Comparison of ENCODE assay signal across 9 cellular contexts in genomic region chr15:63915888-63916731, GRCh38.
A peak's percentile ranks its signal among the peaks of the same experiment; 100 is the strongest.
DNase-seq lines count a peak whose midpoint lies in the region; ATAC-seq and TF ChIP-seq lines count a peak whose summit lies in the region.
"Had no signal": no experiment of that assay in that cellular context is flagged by ENCODE, and none has a peak within 500 bp of the region (broad histone marks: within the 10 kb centered on the region; RNA-seq: fewer than 3 reads in every experiment).

No MANE protein-coding gene starts in this region.

- ATAC-seq in activated naive CD4-positive, alpha-beta T cell treated with anti-CD3 and anti-CD28 coated beads, Interleukin-2, amount 50 U/mL, for 72 hours: no peak
- no peak for ATAC-seq in HG02938 (IDR thresholded peaks at IDR 0.05; ENCODE audit: unreplicated experiment)

- H3K4me3 ChIP-seq in MG63: no peak overlapping the region
- H3K4me3 ChIP-seq: sigmoid colon had no signal

- peak overlapping the region; percentile 44 for H3K27ac ChIP-seq in cingulate gyrus (ENCODE audit: low read depth, low read length)
- H3K27ac ChIP-seq: sigmoid colon had no signal

- H3K9me3 ChIP-seq in MG63: no peaks in the 10 kb centered on the region
- H3K9me3 ChIP-seq: sigmoid colon had no signal

- no peak overlapping the region for H3K27ac Mint-ChIP-seq in CD14-positive monocyte
- peak overlapping the region; percentile 85 to 98 (median 96) for H3K27ac Mint-ChIP-seq in nephron
- no peak overlapping the region for H3K27ac Mint-ChIP-seq in activated naive CD4-positive, alpha-beta T cell treated with anti-CD3 and anti-CD28 coated beads, Interleukin-2, amount 50 U/mL, for 72 hours

- peaks cover 3% of the 10 kb centered on the region for H3K4me1 Mint-ChIP-seq in CD14-positive monocyte
- peaks cover 57% of the 10 kb centered on the region for H3K4me1 Mint-ChIP-seq in nephron

- H3K36me3 Mint-ChIP-seq in CD14-positive monocyte: no peaks in the 10 kb centered on the region
- no peaks in the 10 kb centered on the region for H3K36me3 Mint-ChIP-seq in nephron (ENCODE audit: low read depth)
- H3K36me3 Mint-ChIP-seq in activated naive CD4-positive, alpha-beta T cell treated with anti-CD3 and anti-CD28 coated beads, Interleukin-2, amount 50 U/mL, for 72 hours: no peaks in the 10 kb centered on the region

- DNase-seq in CD14-positive monocyte (ENCODE audit: low spot score) (no peak), MG63 (peak; percentile 69), NCI-H1694 (lab: John Stamatoyannopoulos, UW) (no peak), NCI-H1436 treated with DMSO at 0.1 percent for 48 hours (lab: John Stamatoyannopoulos, UW) (no peak)
- DNase-seq in activated naive CD4-positive, alpha-beta T cell treated with anti-CD3 and anti-CD28 coated beads, Interleukin-2, amount 50 U/mL, for 72 hours (ENCODE audit: low spot score in 2 of 2): no peak
- DNase-seq: sigmoid colon had no signal

- peaks cover 2 to 12% (median 3%) of the 10 kb centered on the region in 3 donors for H3K27me3 Mint-ChIP-seq in CD14-positive monocyte (ENCODE audit: low read depth in 3 of 3)
- H3K27me3 Mint-ChIP-seq in nephron (ENCODE audit: low read depth): peaks cover 4% of the 10 kb centered on the region

- TF ChIP-seq CTCF in CD14-positive monocyte (IDR thresholded peaks at IDR 0.05) (peak; percentile 16), nephron (IDR thresholded peaks at IDR 0.05; ENCODE audit: unreplicated experiment in 3 of 3) (peak; percentile 22 to 40 (median 39))

- H3K9me3 Mint-ChIP-seq in CD14-positive monocyte (peaks cover 0 to 2% (median 0%) of the 10 kb centered on the region in 7 donors), nephron (no peaks in the 10 kb centered on the region)
- H3K9me3 Mint-ChIP-seq in activated naive CD4-positive, alpha-beta T cell treated with anti-CD3 and anti-CD28 coated beads, Interleukin-2, amount 50 U/mL, for 72 hours: no peaks in the 10 kb centered on the region

- no peaks in the 10 kb centered on the region for H3K27me3 ChIP-seq in MG63
- H3K27me3 ChIP-seq: sigmoid colon had no signal

- H3K4me3 Mint-ChIP-seq in CD14-positive monocyte (no peak overlapping the region), nephron (peak overlapping the region in 2 of 3 experiments; percentile 41 to 48)

- intact Hi-C loops in CD14-positive monocyte (cut with micrococcal nuclease): no loop called here

- H3K36me3 ChIP-seq in MG63: no peaks in the 10 kb centered on the region
- H3K36me3 ChIP-seq: sigmoid colon had no signal

Comparison
In these comparisons a context has a peak if more than half of its experiments do, and no peak if none do; other contexts are left out.
1. H3K27ac Mint-ChIP-seq: peak in nephron (3 of 3); none in CD14-positive monocyte (0 of 7) and activated naive CD4-positive, alpha-beta T cell treated with anti-CD3 and anti-CD28 coated beads, Interleukin-2, amount 50 U/mL, for 72 hours (0 of 2).
2. H3K4me3 Mint-ChIP-seq: peak in nephron (2 of 3); none in CD14-positive monocyte (0 of 2).